In genomic region chr11:87972133-87972532, GRCh38 we compare ENCODE assay signal across 23 cellular contexts.
DNase-seq lines count a peak whose midpoint lies in the region; ATAC-seq, FAIRE-seq and TF ChIP-seq lines count a peak whose summit lies in the region.
"Had no signal": no experiment of that assay in that cellular context is flagged by ENCODE, and none has a peak within 500 bp of the region (broad histone marks: within the 10 kb centered on the region; RNA-seq: fewer than 3 reads in every experiment).

No MANE protein-coding gene starts in this region.

- RAD21 ChIA-PET in GM12878 (lab: Charles Lee; ENCODE audit: unreplicated experiment): interaction anchor here (1.0 to 2.6 kb wide), 2 partner anchors 43 to 258 kb away, joined by 4 to 9 read pairs; no protein-coding TSS in a partner anchor

- H3K36me3 ChIP-seq in GM12878 (ENCODE audit: control insufficient read depth in 2 of 2, insufficient read depth in 2 of 2, low read length in 1 of 2): no peaks in the 10 kb centered on the region
- H3K36me3 ChIP-seq: heart left ventricle had no signal

- no peak for TF ChIP-seq POLR2A in GM12878 (IDR thresholded peaks at IDR 0.05; ENCODE audit: low read depth, low read length)

- no peak for TF ChIP-seq RAD21 in GM12878 (IDR thresholded peaks at IDR 0.05; ENCODE audit: insufficient read depth, low read depth, low read length)

- CTCF ChIA-PET in GM12878 (lab: Yijun Ruan, JAX): interaction anchor here (1.5 to 4.1 kb wide), 3 partner anchors 40 to 572 kb away, joined by 4 to 19 read pairs (median 5); no protein-coding TSS in a partner anchor

- no peak overlapping the region for H3K4me3 ChIP-seq in GM12878
- H3K4me3 ChIP-seq: heart left ventricle, skin epidermis had no signal

- H3K4me2 ChIP-seq in GM12878 (ENCODE audit: control insufficient read depth, insufficient read depth): no peak overlapping the region; the same call in none of the 2 replicates

- H3K27ac Mint-ChIP-seq in activated CD4-positive, alpha-beta T cell treated with anti-CD3 and anti-CD28 coated beads, Interleukin-2, amount 10 ng/mL, durations not matched to agents 24 days and 14 days: no peak overlapping the region
- H3K27ac Mint-ChIP-seq: activated naive CD4-positive, alpha-beta T cell treated with anti-CD3 and anti-CD28 coated beads, Interleukin-2, amount 50 U/mL, for 72 hours; naive thymus-derived CD8-positive, alpha-beta T cell; stimulated activated naive B cell treated with anti-CD40 and anti-IgM and Interleukin-4, amounts not matched to agents 10 μg/mL and 1 μg/mL and 100 μg/mL, for 72 hours; T-helper 2 cell treated with Interferon-gamma antibody and Interleukin-4, amounts not matched to agents 5 μg/mL and 100 μg/mL, for 36 hours; type B pancreatic cell had no signal

- SMC1A ChIA-PET in GM12878 (lab: Charles Lee; ENCODE audit: uncharacterized antibody, unreplicated experiment): interaction anchor here (0.7 to 1.9 kb wide), 5 partner anchors 33 to 1768 kb away, joined by 3 to 8 read pairs (median 3); no protein-coding TSS in a partner anchor

- ATAC-seq in GM21447 (IDR thresholded peaks at IDR 0.05; ENCODE audit: unreplicated experiment): peak; percentile 48
- ATAC-seq in HG03066 (IDR thresholded peaks at IDR 0.05; ENCODE audit: low read depth, unreplicated experiment): peak; percentile 69
- peak; percentile 90 for ATAC-seq in GM12878
- ATAC-seq: activated naive CD4-positive, alpha-beta T cell treated with anti-CD3 and anti-CD28 coated beads, Interleukin-2, amount 50 U/mL, for 72 hours; heart left ventricle; naive thymus-derived CD8-positive, alpha-beta T cell; stimulated activated naive B cell treated with anti-CD40 and anti-IgM and Interleukin-4, amounts not matched to agents 10 μg/mL and 1 μg/mL and 100 μg/mL, for 72 hours had no signal

- BruUV-seq in GM12878 (replicated peaks; lab: Mats Ljungman, UMichigan): no TSS peak

- no peaks in the 10 kb centered on the region for H3K9me3 ChIP-seq in GM12878 (replicated peaks; ENCODE audit: control insufficient read depth, insufficient read depth, low read length)
- H3K9me3 ChIP-seq: heart left ventricle had no signal

- POLR2A ChIA-PET in GM12878 (lab: Charles Lee): no interaction called here

- in situ Hi-C loops in GM12878 (cut with MboI) (no loop called here), ACHN (cut with HindIII; ENCODE audit: low pct_ligation_motif_present, low pct_unique_long_range_greater_than_20kb, low sequenced_read_pairs) (no loop called here)

- H3K79me2 ChIP-seq in GM12878 (ENCODE audit: control insufficient read depth, insufficient read depth, low read length): no peaks in the 10 kb centered on the region

- H4K20me1 ChIP-seq in GM12878 (ENCODE audit: control insufficient read depth, insufficient read depth): no peaks in the 10 kb centered on the region

- no peak for TF ChIP-seq EP300 in GM12878 (IDR thresholded peaks at IDR 0.05; ENCODE audit: borderline replicate concordance in 1 of 2, control insufficient read depth in 1 of 2, low read depth in 2 of 2, low read length in 2 of 2)

- H3K27ac ChIP-seq in GM12878 (ENCODE audit: control insufficient read depth, insufficient read depth): no peak overlapping the region
- H3K27ac ChIP-seq: heart left ventricle, skin epidermis had no signal

- no peaks in the 10 kb centered on the region for H3K4me1 Mint-ChIP-seq in activated CD4-positive, alpha-beta T cell treated with anti-CD3 and anti-CD28 coated beads, Interleukin-2, amount 10 ng/mL, durations not matched to agents 24 days and 14 days
- H3K4me1 Mint-ChIP-seq: naive thymus-derived CD8-positive, alpha-beta T cell; stimulated activated naive B cell treated with anti-CD40 and anti-IgM and Interleukin-4, amounts not matched to agents 10 μg/mL and 1 μg/mL and 100 μg/mL, for 72 hours had no signal

- H3K4me1 ChIP-seq in GM12878 (ENCODE audit: control insufficient read depth, insufficient read depth, low read length): no peaks in the 10 kb centered on the region; the same call in 1 of the 2 replicates
- H3K4me1 ChIP-seq: heart left ventricle had no signal

- H2AFZ ChIP-seq in GM12878 (ENCODE audit: control insufficient read depth, low read depth, low read length): no peak overlapping the region

- TF ChIP-seq CTCF in GM12878 (IDR thresholded peaks at IDR 0.05 in 2 of 3, conservative IDR thresholded peaks at IDR 0.05 in 1 of 3; ENCODE audit: control insufficient read depth in 2 of 3, extremely low read depth in 1 of 3, insufficient read depth in 1 of 3, low read depth in 3 of 3, low read length in 3 of 3): no peak

- intact Hi-C loops in activated CD4-positive, alpha-beta T cell treated with anti-CD3 and anti-CD28 coated beads, Interleukin-2, amount 10 ng/mL, durations not matched to agents 24 days and 14 days (cut with micrococcal nuclease): no loop called here
- intact Hi-C loops in GM12878 (cut with micrococcal nuclease; ENCODE audit: unreplicated experiment): no loop called here

- FAIRE-seq in GM12878 (lab: Jason Lieb, UNC): peak; percentile 47
- FAIRE-seq: islet of Langerhans had no signal

- no peak overlapping the region for H3K4me3 Mint-ChIP-seq in activated CD4-positive, alpha-beta T cell treated with anti-CD3 and anti-CD28 coated beads, Interleukin-2, amount 10 ng/mL, durations not matched to agents 24 days and 14 days
- H3K4me3 Mint-ChIP-seq: naive thymus-derived CD8-positive, alpha-beta T cell; stimulated activated naive B cell treated with anti-CD40 and anti-IgM and Interleukin-4, amounts not matched to agents 10 μg/mL and 1 μg/mL and 100 μg/mL, for 72 hours; T-helper 2 cell treated with Interferon-gamma antibody and Interleukin-4, amounts not matched to agents 5 μg/mL and 100 μg/mL, for 36 hours; type B pancreatic cell had no signal

- no peaks in the 10 kb centered on the region for H3K36me3 Mint-ChIP-seq in activated CD4-positive, alpha-beta T cell treated with anti-CD3 and anti-CD28 coated beads, Interleukin-2, amount 10 ng/mL, durations not matched to agents 24 days and 14 days (ENCODE audit: low read depth)
- H3K36me3 Mint-ChIP-seq: activated naive CD4-positive, alpha-beta T cell treated with anti-CD3 and anti-CD28 coated beads, Interleukin-2, amount 50 U/mL, for 72 hours; naive thymus-derived CD8-positive, alpha-beta T cell; stimulated activated naive B cell treated with anti-CD40 and anti-IgM and Interleukin-4, amounts not matched to agents 10 μg/mL and 1 μg/mL and 100 μg/mL, for 72 hours; type B pancreatic cell had no signal

- 2% methylated on average over 4 of the region's 4 CpGs for WGBS in GM12878 (ENCODE audit: insufficient coverage, insufficient replicate concordance, low lambda C conversion rate, missing lambda C conversion rate)

- H3K9me3 Mint-ChIP-seq in activated CD4-positive, alpha-beta T cell treated with anti-CD3 and anti-CD28 coated beads, Interleukin-2, amount 10 ng/mL, durations not matched to agents 24 days and 14 days: no peaks in the 10 kb centered on the region
- H3K9me3 Mint-ChIP-seq: activated naive CD4-positive, alpha-beta T cell treated with anti-CD3 and anti-CD28 coated beads, Interleukin-2, amount 50 U/mL, for 72 hours; naive thymus-derived CD8-positive, alpha-beta T cell; stimulated activated naive B cell treated with anti-CD40 and anti-IgM and Interleukin-4, amounts not matched to agents 10 μg/mL and 1 μg/mL and 100 μg/mL, for 72 hours; T-helper 2 cell treated with Interferon-gamma antibody and Interleukin-4, amounts not matched to agents 5 μg/mL and 100 μg/mL, for 36 hours; type B pancreatic cell had no signal

- H3K9ac ChIP-seq in GM12878 (ENCODE audit: control insufficient read depth, insufficient read depth, low read length): no peak overlapping the region

- peak; percentile 4 for DNase-seq in activated CD4-positive, alpha-beta T cell treated with anti-CD3 and anti-CD28 coated beads, Interleukin-2, amount 10 ng/mL, durations not matched to agents 24 days and 14 days
- DNase-seq in activated CD4-positive, alpha-beta T cell treated with anti-CD3 and anti-CD28 coated beads for 48 hours: no peak
- DNase-seq in GM12878 (ENCODE audit: low read depth, low spot score) (no peak), DMS153 (lab: John Stamatoyannopoulos, UW) (no peak), A172 (ENCODE audit: low spot score) (no peak), ACHN (no peak)
- DNase-seq: 8988T; C1 segment of cervical spinal cord; DMS53; heart left ventricle; Kasumi-1; mammary epithelial cell; naive thymus-derived CD8-positive, alpha-beta T cell; NCI-H226; SIG-M5; stimulated activated naive B cell treated with anti-CD40 and anti-IgM and Interleukin-4, amounts not matched to agents 10 μg/mL and 1 μg/mL and 100 μg/mL, for 72 hours had no signal

- peaks cover 2% of the 10 kb centered on the region for H3K27me3 Mint-ChIP-seq in activated CD4-positive, alpha-beta T cell treated with anti-CD3 and anti-CD28 coated beads, Interleukin-2, amount 10 ng/mL, durations not matched to agents 24 days and 14 days
- H3K27me3 Mint-ChIP-seq: stimulated activated naive B cell treated with anti-CD40 and anti-IgM and Interleukin-4, amounts not matched to agents 10 μg/mL and 1 μg/mL and 100 μg/mL, for 72 hours had no signal

- H3K27me3 ChIP-seq in GM12878 (replicated peaks in 1 of 2; ENCODE audit: control insufficient read depth in 2 of 2, insufficient read depth in 2 of 2, low read length in 1 of 2): 0 out of 4 replicates have a peak, but pooled peaks cover 0 to 2% of the 10 kb centered on the region in 2 experiments
- H3K27me3 ChIP-seq: heart left ventricle had no signal

TF ChIP-seq in GM12878, 131 proteins besides CTCF, POLR2A, EP300 and RAD21 (continues in another document):
- TF ChIP-seq CHD4 (IDR thresholded peaks at IDR 0.05): no peak
- TF ChIP-seq HCFC1 (IDR thresholded peaks at IDR 0.05; ENCODE audit: low read length): no peak
- TF ChIP-seq PAX5 (IDR thresholded peaks at IDR 0.05; ENCODE audit: borderline replicate concordance, low read depth, low read length): no peak
- TF ChIP-seq, protein P1, sequence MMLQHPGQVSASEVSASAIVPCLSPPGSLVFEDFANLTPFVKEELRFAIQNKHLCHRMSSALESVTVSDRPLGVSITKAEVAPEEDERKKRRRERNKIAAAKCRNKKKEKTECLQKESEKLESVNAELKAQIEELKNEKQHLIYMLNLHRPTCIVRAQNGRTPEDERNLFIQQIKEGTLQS (IDR thresholded peaks at IDR 0.05; ENCODE audit: borderline replicate concordance, extremely low read depth, low read depth, low read length): no peak
- no peak for TF ChIP-seq HDGF (IDR thresholded peaks at IDR 0.05)
- TF ChIP-seq MTA3 (IDR thresholded peaks at IDR 0.05; ENCODE audit: borderline replicate concordance, low read length): no peak
- TF ChIP-seq NFIC (IDR thresholded peaks at IDR 0.05; ENCODE audit: low read depth, low read length): peak; percentile 31; the same call in 1 of the 2 replicates
- 0 out of 2 replicates have a peak, but pooled peaks have one; percentile 18 for TF ChIP-seq IKZF1 (conservative IDR thresholded peaks at IDR 0.05)
- TF ChIP-seq EGR1 (IDR thresholded peaks at IDR 0.05; ENCODE audit: borderline replicate concordance in 1 of 2, low read depth in 2 of 2, low read length in 2 of 2): no peak
- peak; percentile 75; the same call in 1 of the 2 replicates for TF ChIP-seq MEF2A (IDR thresholded peaks at IDR 0.05; ENCODE audit: insufficient read depth, low read depth, low read length)
